Comparison of ENCODE assay signal across 1 cellular context in the genomic region with DNA sequence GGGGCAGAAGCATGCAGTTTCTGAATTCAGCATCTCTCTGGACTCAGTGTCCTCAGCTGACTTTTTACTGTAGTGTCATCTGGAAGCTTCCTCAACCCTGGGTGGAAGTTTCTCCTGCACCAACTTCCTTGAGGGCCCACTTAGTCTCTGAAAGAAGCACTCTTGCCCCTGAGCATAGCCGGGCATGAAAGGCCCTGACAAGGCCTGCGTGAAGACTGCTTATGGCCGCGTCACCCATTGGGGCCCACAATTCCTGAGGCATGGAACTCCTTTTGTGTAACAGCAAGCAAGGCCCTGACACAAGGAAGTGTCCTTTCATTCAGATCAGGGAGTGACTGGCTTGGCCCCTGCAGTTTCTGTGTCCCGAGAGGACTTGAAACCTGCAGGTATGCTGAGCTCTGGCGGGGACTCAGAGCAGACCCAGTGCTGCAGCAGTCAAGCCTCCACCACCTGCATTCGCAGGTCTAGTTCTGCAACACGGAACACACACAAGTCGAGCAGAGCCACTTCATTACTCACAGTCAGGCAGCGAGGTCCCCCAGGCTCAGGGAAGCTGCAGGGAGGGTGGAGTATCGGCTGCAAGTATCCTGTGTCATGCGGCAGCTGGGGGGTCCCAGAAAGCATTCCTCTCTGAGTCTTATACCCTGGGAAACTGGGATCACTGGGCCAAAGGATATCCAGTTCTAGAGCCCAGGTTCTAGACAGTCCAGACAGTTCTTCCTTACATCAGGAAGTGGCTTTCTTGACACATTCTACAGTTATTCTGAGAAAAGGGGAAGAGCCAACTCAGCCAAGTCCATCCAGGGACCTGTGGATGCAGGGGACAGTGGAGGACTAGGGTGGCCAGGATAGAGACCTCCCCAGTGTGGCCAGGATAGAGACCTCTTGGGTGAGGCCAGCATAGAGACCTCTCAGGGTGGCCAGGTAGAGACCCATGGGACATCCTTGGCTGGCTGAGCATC.
TF ChIP-seq lines count a peak whose summit lies in the region.

No MANE protein-coding gene starts in this region.

TF ChIP-seq in HEK293, 187 proteins besides CTCF, POLR2A, EP300 and RAD21:
- TF ChIP-seq ZNF239 (tag by site-specific recombination; IDR thresholded peaks at IDR 0.05): peak; percentile 93
- TF ChIP-seq, protein P1, sequence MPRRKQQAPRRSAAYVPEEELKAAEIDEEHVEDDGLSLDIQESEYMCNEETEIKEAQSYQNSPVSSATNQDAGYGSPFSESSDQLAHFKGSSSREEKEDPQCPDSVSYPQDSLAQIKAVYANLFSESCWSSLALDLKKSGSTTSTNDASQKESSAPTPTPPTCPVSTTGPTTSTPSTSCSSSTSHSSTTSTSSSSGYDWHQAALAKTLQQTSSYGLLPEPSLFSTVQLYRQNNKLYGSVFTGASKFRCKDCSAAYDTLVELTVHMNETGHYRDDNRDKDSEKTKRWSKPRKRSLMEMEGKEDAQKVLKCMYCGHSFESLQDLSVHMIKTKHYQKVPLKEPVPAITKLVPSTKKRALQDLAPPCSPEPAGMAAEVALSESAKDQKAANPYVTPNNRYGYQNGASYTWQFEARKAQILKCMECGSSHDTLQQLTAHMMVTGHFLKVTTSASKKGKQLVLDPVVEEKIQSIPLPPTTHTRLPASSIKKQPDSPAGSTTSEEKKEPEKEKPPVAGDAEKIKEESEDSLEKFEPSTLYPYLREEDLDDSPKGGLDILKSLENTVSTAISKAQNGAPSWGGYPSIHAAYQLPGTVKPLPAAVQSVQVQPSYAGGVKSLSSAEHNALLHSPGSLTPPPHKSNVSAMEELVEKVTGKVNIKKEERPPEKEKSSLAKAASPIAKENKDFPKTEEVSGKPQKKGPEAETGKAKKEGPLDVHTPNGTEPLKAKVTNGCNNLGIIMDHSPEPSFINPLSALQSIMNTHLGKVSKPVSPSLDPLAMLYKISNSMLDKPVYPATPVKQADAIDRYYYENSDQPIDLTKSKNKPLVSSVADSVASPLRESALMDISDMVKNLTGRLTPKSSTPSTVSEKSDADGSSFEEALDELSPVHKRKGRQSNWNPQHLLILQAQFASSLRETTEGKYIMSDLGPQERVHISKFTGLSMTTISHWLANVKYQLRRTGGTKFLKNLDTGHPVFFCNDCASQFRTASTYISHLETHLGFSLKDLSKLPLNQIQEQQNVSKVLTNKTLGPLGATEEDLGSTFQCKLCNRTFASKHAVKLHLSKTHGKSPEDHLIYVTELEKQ (tag by site-specific recombination; IDR thresholded peaks at IDR 0.05; ENCODE audit: borderline replicate concordance): no peak
- TF ChIP-seq ZNF157 (tag by site-specific recombination; IDR thresholded peaks at IDR 0.05): no peak
- TF ChIP-seq ZNF621 (tag by site-specific recombination; IDR thresholded peaks at IDR 0.05): no peak
